ENCODE assay signal across 14 cellular contexts in the genomic region with DNA sequence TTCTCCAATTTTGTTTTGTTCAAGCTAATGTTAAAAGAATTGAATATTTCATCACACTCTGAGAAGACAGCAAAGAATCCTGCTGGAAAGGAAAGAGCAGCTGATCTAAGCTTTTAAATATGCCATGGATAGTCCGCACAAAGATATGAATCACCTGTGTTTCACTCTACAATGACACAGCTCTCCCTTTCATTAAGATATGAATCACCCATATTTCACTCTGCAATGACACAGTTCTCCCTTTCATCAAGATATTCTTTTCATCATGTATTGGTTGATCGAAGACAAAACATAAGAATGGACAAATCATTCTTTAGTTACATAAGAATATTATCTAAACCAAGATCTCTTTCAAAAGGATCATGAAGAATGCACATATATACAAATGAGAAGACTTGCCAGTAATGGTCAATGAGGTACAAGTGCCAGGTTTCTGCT.
A peak's percentile ranks its signal among the peaks of the same experiment; 100 is the strongest.
DNase-seq lines count a peak whose midpoint lies in the region; ATAC-seq, FAIRE-seq and TF ChIP-seq lines count a peak whose summit lies in the region.
"Had no signal": no experiment of that assay in that cellular context is flagged by ENCODE, and none has a peak within 500 bp of the region (broad histone marks: within the 10 kb centered on the region; RNA-seq: fewer than 3 reads in every experiment).

No MANE protein-coding gene starts in this region.

- peak overlapping the region; percentile 64; the same call in 1 of the 3 replicates for H2BK15ac ChIP-seq in IMR-90 (ENCODE audit: low read depth, low read length)

- no peak for TF ChIP-seq POLR2A in IMR-90 (IDR thresholded peaks at IDR 0.05; ENCODE audit: low read depth, low read length)
- no peak for TF ChIP-seq POLR2A in K562 (conservative IDR thresholded peaks at IDR 0.05)

- no peak overlapping the region for H3K56ac ChIP-seq in IMR-90 (ENCODE audit: extremely low read depth, insufficient read depth, low read length)

- CTCF ChIA-PET in IMR-90 (lab: Yijun Ruan, JAX), result no interaction called here
- CTCF ChIA-PET in K562 (lab: Yijun Ruan, JAX; ENCODE audit: low intra/inter-chr PET ratio), result no interaction called here
- CTCF ChIA-PET in Caco-2 (lab: Charles Lee), result no interaction called here

- ATAC-seq in IMR-90 (ENCODE audit: low read depth) (peak; percentile 63), K562 (no peak), HG02840 (IDR thresholded peaks at IDR 0.05; ENCODE audit: low FRiP score, unreplicated experiment) (no peak)
- ATAC-seq: left colon had no signal

- peak overlapping the region; percentile 37; the same call in 1 of the 2 replicates for H3K18ac ChIP-seq in IMR-90 (ENCODE audit: low read depth, low read length)

- FAIRE-seq in K562 (lab: Jason Lieb, UNC), result no peak

- H3K4me3 ChIP-seq in IMR-90 (ENCODE audit: insufficient read depth, low read depth, low read length) (no peak overlapping the region), K562 (no peak overlapping the region), Caco-2 (ENCODE audit: low read depth, low read length) (no peak overlapping the region)
- H3K4me3 ChIP-seq in effector memory CD4-positive, alpha-beta T cell (ENCODE audit: insufficient read depth, low read depth, low read length, poor library complexity, severe bottlenecking), result no peak overlapping the region

- H4K8ac ChIP-seq in IMR-90 (ENCODE audit: low read depth in 2 of 2, low read length in 2 of 2), result peak overlapping the region in 1 of 2 experiments; percentile 26; a peak in 1 of 4 replicates

- intact Hi-C loops in IMR-90 (cut with micrococcal nuclease) (no loop called here), K562 (cut with micrococcal nuclease) (no loop called here), Caco-2 (cut with micrococcal nuclease; ENCODE audit: unreplicated experiment) (no loop called here)

- peaks cover 13% of the 10 kb centered on the region for H3K4me1 ChIP-seq in IMR-90 (ENCODE audit: control insufficient read depth, insufficient read depth, low read length)
- peaks cover 0 to 46% of the 10 kb centered on the region in 2 experiments; a peak in 3 of 5 replicates for H3K4me1 ChIP-seq in K562 (replicated peaks in 1 of 2; ENCODE audit: control insufficient read depth in 2 of 2, insufficient read depth in 2 of 2, low read length in 2 of 2)
- H3K4me1 ChIP-seq in effector memory CD4-positive, alpha-beta T cell (ENCODE audit: control insufficient read depth, insufficient read depth, low read length, poor library complexity, severe bottlenecking), result no peaks in the 10 kb centered on the region
- H3K4me1 ChIP-seq in Caco-2, result no peaks in the 10 kb centered on the region

- TF ChIP-seq RAD21 in IMR-90 (IDR thresholded peaks at IDR 0.05; ENCODE audit: low read length) (no peak), K562 (CRISPR knock-in tag; conservative IDR thresholded peaks at IDR 0.05 in 1 of 2, IDR thresholded peaks at IDR 0.05 in 1 of 2) (no peak)

- H2BK120ac ChIP-seq in IMR-90 (ENCODE audit: low read depth, low read length), result peak overlapping the region; percentile 60; the same call in 1 of the 2 replicates

- DNase-seq in COLO829 (ENCODE audit: low spot score) (peak; percentile 61), IMR-90 (peak; percentile 93), K562 (ENCODE audit: extremely low read depth in 1 of 4, low spot score in 3 of 4) (peak in 3 of 4 experiments; percentile 27 to 37 (median 30)), lung microvascular endothelial cell (ENCODE audit: low read depth in 2 of 2) (peak; percentile 40 to 88), Caco-2 (no peak), NCI-H1930 (lab: John Stamatoyannopoulos, UW) (no peak)
- DNase-seq in effector memory CD4-positive, alpha-beta T cell, result no peak
- DNase-seq: activated effector memory CD4-positive, alpha-beta T cell treated with Interleukin-2 at 50 U/mL for 16 hours; DMS79; left colon; MV-4-11; T1000 had no signal

- peaks cover 7% of the 10 kb centered on the region for H3K4me1 Mint-ChIP-seq in Caco-2 (ENCODE audit: low read depth, unreplicated experiment)

- H3K23ac ChIP-seq in IMR-90 (ENCODE audit: low read depth, low read length), result no peak overlapping the region

- H3K36me3 Mint-ChIP-seq in Caco-2 (ENCODE audit: insufficient read depth, unreplicated experiment), result no peaks in the 10 kb centered on the region

- WGBS in IMR-90 (ENCODE audit: extremely low coverage in 2 of 2, insufficient read length in 1 of 2), 2 experiments, result no CpG with 5 or more reads among the region's 2 CpGs
- WGBS in K562 (ENCODE audit: insufficient coverage, low coverage, missing lambda C conversion rate), result 4% methylated on average over 2 of the region's 2 CpGs

- H3K4me2 ChIP-seq in IMR-90 (ENCODE audit: low read depth, low read length), result peak overlapping the region; percentile 1; the same call in 1 of the 2 replicates
- H3K4me2 ChIP-seq in K562 (ENCODE audit: insufficient read depth, low read length), result no peak overlapping the region; the same call in 1 of the 2 replicates

- dilution Hi-C loops in IMR-90 (cut with HindIII; ENCODE audit: low sequenced_read_pairs, unreplicated experiment), result no loop called here

- H3K79me2 ChIP-seq in K562 (ENCODE audit: control insufficient read depth, insufficient read depth, low read length), result peaks cover 16% of the 10 kb centered on the region; the same call in 1 of the 3 replicates
- H3K79me2 ChIP-seq: parathyroid adenoma had no signal

- peak; percentile 55 for TF ChIP-seq EP300 in K562 (IDR thresholded peaks at IDR 0.05; ENCODE audit: low read length)

- H2BK20ac ChIP-seq in IMR-90 (ENCODE audit: low read depth, low read length), result peak overlapping the region; percentile 85; the same call in 1 of the 2 replicates

- no peaks in the 10 kb centered on the region for H3K27me3 Mint-ChIP-seq in Caco-2 (ENCODE audit: insufficient read depth, unreplicated experiment)

- BruUV-seq in IMR-90 (replicated peaks; lab: Mats Ljungman, UMichigan), result no TSS peak
- BruUV-seq in K562 (replicated peaks; lab: Mats Ljungman, UMichigan), result no TSS peak
- BruUV-seq in Caco-2 (replicated peaks; lab: Mats Ljungman, UMichigan), result no TSS peak

- peaks cover 17% of the 10 kb centered on the region; the same call in 1 of the 2 replicates for H3K9me1 ChIP-seq in IMR-90 (ENCODE audit: insufficient read depth, low read length)
- H3K9me1 ChIP-seq in K562 (ENCODE audit: control insufficient read depth, insufficient read depth, low read length), result no peaks in the 10 kb centered on the region

- H3K9me3 ChIP-seq in IMR-90 (ENCODE audit: control insufficient read depth, insufficient read depth, low read length) (no peaks in the 10 kb centered on the region), K562 (replicated peaks; ENCODE audit: control insufficient read depth, insufficient read depth, low read depth, low read length) (no peaks in the 10 kb centered on the region), Caco-2 (no peaks in the 10 kb centered on the region)
- H3K9me3 ChIP-seq in effector memory CD4-positive, alpha-beta T cell (ENCODE audit: control insufficient read depth, low read length), result no peaks in the 10 kb centered on the region

- H3K9ac ChIP-seq in IMR-90 (ENCODE audit: low read depth, low read length) (no peak overlapping the region), K562 (ENCODE audit: insufficient read depth in 1 of 2, low read depth in 2 of 2, low read length in 2 of 2) (no peak overlapping the region)
- H3K9ac ChIP-seq: parathyroid adenoma had no signal

- H2AK5ac ChIP-seq in IMR-90 (ENCODE audit: low read depth, low read length), result peak overlapping the region; percentile 50; the same call in 1 of the 2 replicates

- H3K27ac ChIP-seq in IMR-90 (ENCODE audit: insufficient read depth, low read length), result no peak overlapping the region; the same call in 1 of the 2 replicates
- H3K27ac ChIP-seq in K562 (ENCODE audit: extremely low read depth, low read depth, low read length), result peak overlapping the region; percentile 16; the same call in 1 of the 3 replicates
- H3K27ac ChIP-seq in effector memory CD4-positive, alpha-beta T cell (ENCODE audit: insufficient read depth, low read length, poor library complexity, severe bottlenecking), result no peak overlapping the region
- H3K27ac ChIP-seq: parathyroid adenoma had no signal

- H3K4me3 Mint-ChIP-seq in Caco-2 (ENCODE audit: unreplicated experiment), result no peak overlapping the region

- H3K36me3 ChIP-seq in IMR-90 (ENCODE audit: control insufficient read depth, insufficient read depth, low read length) (no peaks in the 10 kb centered on the region), K562 (ENCODE audit: control insufficient read depth, insufficient read depth, low read length) (no peaks in the 10 kb centered on the region; the same call in 2 of the 3 replicates), Caco-2 (ENCODE audit: control insufficient read depth, insufficient read depth, low read length) (no peaks in the 10 kb centered on the region)
- H3K36me3 ChIP-seq in effector memory CD4-positive, alpha-beta T cell (ENCODE audit: control insufficient read depth, insufficient read depth, low read length), result no peaks in the 10 kb centered on the region

- TF ChIP-seq CTCF in IMR-90 (conservative IDR thresholded peaks at IDR 0.05; ENCODE audit: low read depth, low read length), result no peak
- TF ChIP-seq CTCF in K562 (IDR thresholded peaks at IDR 0.05 in 2 of 3, conservative IDR thresholded peaks at IDR 0.05 in 1 of 3; ENCODE audit: insufficient read depth in 2 of 3, low read depth in 1 of 3, low read length in 3 of 3), result no peak
- TF ChIP-seq CTCF in Caco-2 (IDR thresholded peaks at IDR 0.05; ENCODE audit: insufficient read depth in 1 of 2, low read depth in 1 of 2, low read length in 1 of 2, severe bottlenecking in 1 of 2, unreplicated experiment in 1 of 2), result no peak

- H4K20me1 ChIP-seq in IMR-90 (ENCODE audit: insufficient read depth, low read length), result no peaks in the 10 kb centered on the region
- no peaks in the 10 kb centered on the region for H4K20me1 ChIP-seq in K562 (replicated peaks; ENCODE audit: control insufficient read depth, insufficient read depth, low read length)

- H3K14ac ChIP-seq in IMR-90 (replicated peaks; ENCODE audit: low read depth, low read length), result no peak overlapping the region

- H2BK5ac ChIP-seq in IMR-90 (ENCODE audit: low read depth, low read length, poor library complexity, severe bottlenecking), result peak overlapping the region; percentile 55

- no peak overlapping the region for H3K27ac Mint-ChIP-seq in Caco-2 (ENCODE audit: unreplicated experiment)

- peak overlapping the region; percentile 53; the same call in 1 of the 2 replicates for H3K4ac ChIP-seq in IMR-90 (ENCODE audit: low read depth, low read length)

- in situ Hi-C loops in IMR-90 (cut with MboI; ENCODE audit: low sequenced_read_pairs), result no loop called here
- in situ Hi-C loops in K562 (cut with MboI), result no loop called here

- peak overlapping the region; percentile 57; the same call in 1 of the 2 replicates for H4K5ac ChIP-seq in IMR-90 (ENCODE audit: low read depth, low read length)

- H3K79me1 ChIP-seq in IMR-90 (ENCODE audit: low read depth in 1 of 2, low read length in 2 of 2), result peaks cover 4 to 7% of the 10 kb centered on the region in 2 experiments; a peak in 3 of 4 replicates

- peak overlapping the region; percentile 45 for H4K91ac ChIP-seq in IMR-90 (ENCODE audit: insufficient read depth, low read depth, low read length)

- no peak overlapping the region for H2AFZ ChIP-seq in IMR-90 (replicated peaks; ENCODE audit: low read length, poor library complexity)
- H2AFZ ChIP-seq in K562 (ENCODE audit: low read depth, low read length), result no peak overlapping the region
- H2AFZ ChIP-seq: parathyroid adenoma had no signal

- H3K27me3 ChIP-seq in IMR-90 (ENCODE audit: control insufficient read depth, insufficient read depth, low read length) (no peaks in the 10 kb centered on the region), K562 (ENCODE audit: control insufficient read depth in 2 of 2, insufficient read depth in 2 of 2, low read length in 2 of 2) (no peaks in the 10 kb centered on the region), Caco-2 (replicated peaks; ENCODE audit: control insufficient read depth, insufficient read depth, low read length) (no peaks in the 10 kb centered on the region)
- no peaks in the 10 kb centered on the region for H3K27me3 ChIP-seq in effector memory CD4-positive, alpha-beta T cell (replicated peaks; ENCODE audit: control insufficient read depth, insufficient read depth, low read length, poor library complexity, severe bottlenecking)

- POLR2A ChIA-PET in IMR-90 (lab: Charles Lee; ENCODE audit: unreplicated experiment) (no interaction called here), K562 (lab: Yijun Ruan, JAX) (interaction anchor here (1.1 to 2.9 kb wide), 7 partner anchors 10 to 30 kb away, joined by 3 to 15 read pairs (median 5); no protein-coding TSS in a partner anchor), Caco-2 (lab: Charles Lee) (no interaction called here)

- no peaks in the 10 kb centered on the region for H3K9me3 Mint-ChIP-seq in Caco-2 (ENCODE audit: unreplicated experiment)

- no peak overlapping the region for H2AK9ac ChIP-seq in IMR-90 (replicated peaks; ENCODE audit: low read depth, low read length, poor library complexity)

Comparison
In these comparisons a context has a peak if more than half of its experiments do, and no peak if none do; other contexts are left out.
1. DNase-seq: peak in COLO829 (single experiment), IMR-90 (single experiment), K562 (3 of 4) and lung microvascular endothelial cell (2 of 2); none in effector memory CD4-positive, alpha-beta T cell (0 of 3), Caco-2 (0 of 2) and NCI-H1930 (0 of 2).